Comparison of ENCODE assay signal across 7 cellular contexts in genomic region chr17:75110307-75110937, GRCh38. TPM values are rescaled to one million over a fixed set of nuclear protein-coding genes. Genes with fewer than 3 reads are reported as not detected.
DNase-seq lines count a peak whose midpoint lies in the region; ATAC-seq, FAIRE-seq and TF ChIP-seq lines count a peak whose summit lies in the region.
"Had no signal": no experiment of that assay in that cellular context is flagged by ENCODE, and none has a peak within 500 bp of the region (broad histone marks: within the 10 kb centered on the region; RNA-seq: fewer than 3 reads in every experiment).

No MANE protein-coding gene starts in this region.

- no peak overlapping the region for H2AFZ ChIP-seq in HepG2 (ENCODE audit: low read length)

- H3K27me3 ChIP-seq in HepG2 (ENCODE audit: control insufficient read depth in 1 of 2, insufficient read depth in 2 of 2, low read length in 2 of 2): peaks cover 0 to 3% of the 10 kb centered on the region in 2 experiments; a peak in 1 of 5 replicates

- H4K20me1 ChIP-seq in HepG2 (ENCODE audit: insufficient read depth, low read length): no peaks in the 10 kb centered on the region

- POLR2A ChIA-PET in activated CD4-positive, alpha-beta memory T cell treated with anti-CD3 and anti-CD28 coated beads for 36 hours (lab: Charles Lee): interaction anchor here (0.5 to 1.8 kb wide), 6 partner anchors 11 to 150 kb away, joined by 3 to 6 read pairs (median 4); partner anchors contain the start of genes JPT1 and SUMO2
- POLR2A ChIA-PET in HepG2 (lab: Yijun Ruan, JAX): interaction anchor here (0.6 to 2.0 kb wide), 27 partner anchors 9 to 151 kb away, joined by 3 to 14 read pairs (median 6); partner anchors contain the start of genes ATP5PD, CDR2L, GGA3 and JPT1

- peak overlapping the region; percentile 95 for H3K4me2 ChIP-seq in HepG2 (ENCODE audit: low read depth, low read length)

- H3K9ac ChIP-seq in HepG2 (ENCODE audit: insufficient read depth, low read depth, low read length): peak overlapping the region; percentile 71; the same call in 1 of the 2 replicates

- WGBS in HepG2 (ENCODE audit: low lambda C conversion rate): 37% methylated on average over 30 of the region's 34 CpGs

- no peak overlapping the region for H3K27ac ChIP-seq in HepG2 (ENCODE audit: extremely low read length, insufficient read depth, low read length)

- H3K4me1 Mint-ChIP-seq in activated CD4-positive, alpha-beta memory T cell treated with anti-CD3 and anti-CD28 coated beads for 36 hours (ENCODE audit: low read depth): peaks cover 35% of the 10 kb centered on the region

- FAIRE-seq in GM12891 (lab: Jason Lieb, UNC): peak; percentile 41
- peak; percentile 18 for FAIRE-seq in HepG2 (lab: Jason Lieb, UNC)
- FAIRE-seq: TTC549 had no signal

- no peak for TF ChIP-seq EP300 in HepG2 (IDR thresholded peaks at IDR 0.05; ENCODE audit: low read depth in 2 of 2, low read length in 2 of 2)
- no peak for TF ChIP-seq EP300 in HepG2 (CRISPR knock-in tag; IDR thresholded peaks at IDR 0.05; ENCODE audit: borderline replicate concordance)

- H3K9me3 ChIP-seq in HepG2 (ENCODE audit: low read length): no peaks in the 10 kb centered on the region

- TF ChIP-seq CTCF in HepG2 (CRISPR knock-in tag; IDR thresholded peaks at IDR 0.05) (no peak), GM20000 (IDR thresholded peaks at IDR 0.05; ENCODE audit: extremely low read depth, missing control alignments) (no peak)

- H3K36me3 Mint-ChIP-seq in activated CD4-positive, alpha-beta memory T cell treated with anti-CD3 and anti-CD28 coated beads for 36 hours: peaks cover 10% of the 10 kb centered on the region

- no peaks in the 10 kb centered on the region for H3K9me3 Mint-ChIP-seq in activated CD4-positive, alpha-beta memory T cell treated with anti-CD3 and anti-CD28 coated beads for 36 hours

- in situ Hi-C loops in HepG2 (cut with HindIII; ENCODE audit: extremely low pct_ligation_motif_present, low pct_unique_long_range_greater_than_20kb): loop anchor here (5.0 kb wide), 1 partner anchor 302 kb away; no protein-coding TSS in a partner anchor

- CTCF ChIA-PET in activated CD4-positive, alpha-beta memory T cell treated with anti-CD3 and anti-CD28 coated beads for 36 hours (lab: Charles Lee): interaction anchor here (0.5 to 9.1 kb wide), 9 partner anchors 15 to 302 kb away, joined by 3 to 247 read pairs (median 9); partner anchors contain the start of genes MIF4GD, MRPL58, NT5C and NUP85
- CTCF ChIA-PET in HepG2 (lab: Yijun Ruan, JAX; ENCODE audit: low intra/inter-chr PET ratio, low total read pairs): interaction anchor here (1.6 kb wide), 1 partner anchor 41 kb away, joined by 6 read pairs; no protein-coding TSS in a partner anchor

- TF ChIP-seq POLR2A in GM12891 (IDR thresholded peaks at IDR 0.05; ENCODE audit: low read depth, low read length): no peak
- no peak for TF ChIP-seq POLR2A in HepG2 (IDR thresholded peaks at IDR 0.05; ENCODE audit: insufficient read depth in 1 of 2, low read depth in 2 of 2, low read length in 2 of 2)

- peak overlapping the region; percentile 90 for H3K4me3 Mint-ChIP-seq in activated CD4-positive, alpha-beta memory T cell treated with anti-CD3 and anti-CD28 coated beads for 36 hours

- peaks cover 52% of the 10 kb centered on the region for H3K4me1 ChIP-seq in HepG2 (ENCODE audit: insufficient read depth, low read length)

- no peaks in the 10 kb centered on the region for H3K27me3 Mint-ChIP-seq in activated CD4-positive, alpha-beta memory T cell treated with anti-CD3 and anti-CD28 coated beads for 36 hours

- H3K27ac Mint-ChIP-seq in activated CD4-positive, alpha-beta memory T cell treated with anti-CD3 and anti-CD28 coated beads for 36 hours: peak overlapping the region; percentile 77

- peaks cover 0 to 3% of the 10 kb centered on the region in 2 experiments; a peak in 3 of 5 replicates for H3K36me3 ChIP-seq in HepG2 (replicated peaks in 1 of 2; ENCODE audit: control insufficient read depth in 1 of 2, insufficient read depth in 2 of 2, low read length in 2 of 2)

- BruUV-seq in HepG2 (replicated peaks; lab: Mats Ljungman, UMichigan): no TSS peak

- peaks cover 8% of the 10 kb centered on the region for H3K79me2 ChIP-seq in HepG2 (ENCODE audit: insufficient read depth, low read length)

- intact Hi-C loops in activated CD4-positive, alpha-beta memory T cell treated with anti-CD3 and anti-CD28 coated beads for 36 hours (cut with micrococcal nuclease): loop anchor here (5.0 kb wide), 2 partner anchors 33 to 152 kb away; partner anchors contain the start of genes GGA3 and MRPS7
- intact Hi-C loops in HepG2 (cut with micrococcal nuclease; ENCODE audit: unreplicated experiment): loop anchor here (5.0 kb wide), 1 partner anchor 127 kb away; no protein-coding TSS in a partner anchor

- ATAC-seq in HepG2 (peak; percentile 17), HG03342 (IDR thresholded peaks at IDR 0.05; ENCODE audit: unreplicated experiment) (no peak), HG02798 (IDR thresholded peaks at IDR 0.05; ENCODE audit: poor library complexity, unreplicated experiment) (no peak)

- no peak for TF ChIP-seq RAD21 in HepG2 (CRISPR knock-in tag; IDR thresholded peaks at IDR 0.05)

- peak overlapping the region; percentile 69 to 87 (median 79) for H3K4me3 ChIP-seq in HepG2 (replicated peaks in 1 of 3; ENCODE audit: insufficient read depth in 1 of 3, low read depth in 2 of 3, low read length in 3 of 3)

- DNase-seq in GM12891 (ENCODE audit: insufficient read length, low spot score) (no peak), HepG2 (ENCODE audit: low spot score) (no peak), GM20000 (ENCODE audit: low spot score) (no peak)
- DNase-seq in activated CD4-positive, alpha-beta memory T cell treated with anti-CD3 and anti-CD28 coated beads for 36 hours: peak; percentile 43

RNA-seq across cellular contexts. Expression of gene ARMC7, which starts 0.7 kb away (rescaled TPM):
- 7.2 TPM for polyA plus RNA-seq in GM12891 (2012; ENCODE audit: low read depth, missing spikeins)
- total RNA-seq in activated CD4-positive, alpha-beta memory T cell treated with anti-CD3 and anti-CD28 coated beads for 36 hours: 1 to 10 TPM; 6.5 to 8.2 TPM
- total RNA-seq in HepG2 (2016; rRNA removed; fragmentation: Illumina TruSeq; extraction: Trizol): 4.2 and 4.4 TPM in 2 replicates
- 1.8 TPM in 2 replicates for total RNA-seq in HepG2 (2016; cell fraction: cytosol; rRNA removed; fragmentation: Illumina TruSeq; extraction: Trizol; ENCODE audit: low read depth)
- total RNA-seq in HepG2 (2016; cell fraction: insoluble cytoplasmic fraction; rRNA removed; fragmentation: Illumina TruSeq; extraction: Trizol): 4.1 and 4.5 TPM in 2 replicates
- 3.8 and 4.0 TPM in 2 replicates for total RNA-seq in HepG2 (2016; cell fraction: membrane; rRNA removed; fragmentation: Illumina TruSeq; extraction: Trizol)
- 3.8 and 3.9 TPM in 2 replicates for total RNA-seq in HepG2 (2016; cell fraction: nucleus; rRNA removed; fragmentation: Illumina TruSeq; extraction: Trizol)
- 3.9 and 5.1 TPM in 2 replicates for polyA plus RNA-seq in HepG2 (2011; rRNA removed)
- 4.8 TPM in 2 replicates for polyA plus RNA-seq in HepG2 (2011; cell fraction: cytosol; rRNA removed)
- 6.2 and 6.9 TPM in 2 replicates for polyA plus RNA-seq in HepG2 (2011; cell fraction: nucleus; rRNA removed)
- polyA plus RNA-seq in HepG2 (2012): 6.6 and 10.2 TPM in 2 replicates
- 2.1 and 2.2 TPM in 2 replicates for polyA plus RNA-seq in HepG2 (2016; cell fraction: cytosol; fragmentation: Illumina TruSeq; extraction: Trizol; ENCODE audit: low read depth)
- polyA plus RNA-seq in HepG2 (2016; cell fraction: insoluble cytoplasmic fraction; fragmentation: Illumina TruSeq; extraction: Trizol; ENCODE audit: low read depth): 8.6 and 11.0 TPM in 2 replicates
- 4.0 and 4.8 TPM in 2 replicates for polyA plus RNA-seq in HepG2 (2016; cell fraction: membrane; fragmentation: Illumina TruSeq; extraction: Trizol; ENCODE audit: low read depth)
- 7.7 and 8.7 TPM in 2 replicates for polyA plus RNA-seq in HepG2 (2016; cell fraction: nucleus; fragmentation: Illumina TruSeq; extraction: Trizol; ENCODE audit: insufficient read depth, low read depth)
- 9.1 and 17.2 TPM in 2 replicates for polyA minus RNA-seq in HepG2 (2011; rRNA and poly(A)+ RNA removed; ENCODE audit: low replicate concordance)
- polyA minus RNA-seq in HepG2 (2011; cell fraction: cytosol; rRNA and poly(A)+ RNA removed): 4.5 and 4.6 TPM in 2 replicates
- polyA minus RNA-seq in HepG2 (2011; cell fraction: nucleus; rRNA and poly(A)+ RNA removed): 7.9 and 8.1 TPM in 2 replicates

RNA-seq across cellular contexts. Expression of gene NT5C, which starts 21.1 kb away (rescaled TPM):
- polyA plus RNA-seq in GM12891 (2012; ENCODE audit: low read depth, missing spikeins): 60.7 TPM
- 10 to 100 TPM; 65.2 to 70.8 TPM for total RNA-seq in activated CD4-positive, alpha-beta memory T cell treated with anti-CD3 and anti-CD28 coated beads for 36 hours
- total RNA-seq in HepG2 (2016; rRNA removed; fragmentation: Illumina TruSeq; extraction: Trizol): 31.4 and 48.6 TPM in 2 replicates
- 21.9 and 22.5 TPM in 2 replicates for total RNA-seq in HepG2 (2016; cell fraction: cytosol; rRNA removed; fragmentation: Illumina TruSeq; extraction: Trizol; ENCODE audit: low read depth)
- 34.5 and 55.6 TPM in 2 replicates for total RNA-seq in HepG2 (2016; cell fraction: insoluble cytoplasmic fraction; rRNA removed; fragmentation: Illumina TruSeq; extraction: Trizol)
- total RNA-seq in HepG2 (2016; cell fraction: membrane; rRNA removed; fragmentation: Illumina TruSeq; extraction: Trizol): 26.2 and 30.0 TPM in 2 replicates
- total RNA-seq in HepG2 (2016; cell fraction: nucleus; rRNA removed; fragmentation: Illumina TruSeq; extraction: Trizol): 41.8 and 49.7 TPM in 2 replicates
- 42.8 and 42.9 TPM in 2 replicates for polyA plus RNA-seq in HepG2 (2011; rRNA removed)
- 24.5 and 47.2 TPM in 2 replicates for polyA plus RNA-seq in HepG2 (2011; cell fraction: cytosol; rRNA removed)
- polyA plus RNA-seq in HepG2 (2011; cell fraction: nucleus; rRNA removed): 143 and 153 TPM in 2 replicates
- 22.5 and 24.0 TPM in 2 replicates for polyA plus RNA-seq in HepG2 (2012)
- polyA plus RNA-seq in HepG2 (2016; cell fraction: cytosol; fragmentation: Illumina TruSeq; extraction: Trizol; ENCODE audit: low read depth): 20.3 and 23.1 TPM in 2 replicates
- 30.7 and 32.5 TPM in 2 replicates for polyA plus RNA-seq in HepG2 (2016; cell fraction: insoluble cytoplasmic fraction; fragmentation: Illumina TruSeq; extraction: Trizol; ENCODE audit: low read depth)
- polyA plus RNA-seq in HepG2 (2016; cell fraction: membrane; fragmentation: Illumina TruSeq; extraction: Trizol; ENCODE audit: low read depth): 20.1 and 23.2 TPM in 2 replicates
- polyA plus RNA-seq in HepG2 (2016; cell fraction: nucleus; fragmentation: Illumina TruSeq; extraction: Trizol; ENCODE audit: insufficient read depth, low read depth): 95.9 and 100 TPM in 2 replicates
- polyA minus RNA-seq in HepG2 (2011; rRNA and poly(A)+ RNA removed; ENCODE audit: low replicate concordance): 14.0 and 27.7 TPM in 2 replicates
- 5.2 and 5.9 TPM in 2 replicates for polyA minus RNA-seq in HepG2 (2011; cell fraction: cytosol; rRNA and poly(A)+ RNA removed)
- 21.5 and 23.6 TPM in 2 replicates for polyA minus RNA-seq in HepG2 (2011; cell fraction: nucleus; rRNA and poly(A)+ RNA removed)

RNA-seq across cellular contexts. Expression of gene SLC16A5, which starts 22.7 kb away (rescaled TPM):
- 2.4 TPM for polyA plus RNA-seq in GM12891 (2012; ENCODE audit: low read depth, missing spikeins)
- 1 to 10 TPM; 6.7 to 7.7 TPM for total RNA-seq in activated CD4-positive, alpha-beta memory T cell treated with anti-CD3 and anti-CD28 coated beads for 36 hours
- 0.42 and 0.69 TPM in 2 replicates for total RNA-seq in HepG2 (2016; rRNA removed; fragmentation: Illumina TruSeq; extraction: Trizol)
- total RNA-seq in HepG2 (2016; cell fraction: cytosol; rRNA removed; fragmentation: Illumina TruSeq; extraction: Trizol; ENCODE audit: low read depth): 0.20 TPM in 1 of 2 replicates, not detected in the other
- total RNA-seq in HepG2 (2016; cell fraction: insoluble cytoplasmic fraction; rRNA removed; fragmentation: Illumina TruSeq; extraction: Trizol): 0.18 and 0.41 TPM in 2 replicates
- total RNA-seq in HepG2 (2016; cell fraction: membrane; rRNA removed; fragmentation: Illumina TruSeq; extraction: Trizol): 0.41 and 0.56 TPM in 2 replicates
- total RNA-seq in HepG2 (2016; cell fraction: nucleus; rRNA removed; fragmentation: Illumina TruSeq; extraction: Trizol): 0.50 and 0.63 TPM in 2 replicates
- polyA plus RNA-seq in HepG2 (2011; rRNA removed): 5.6 and 10.9 TPM in 2 replicates
- 5.4 and 6.9 TPM in 2 replicates for polyA plus RNA-seq in HepG2 (2011; cell fraction: cytosol; rRNA removed)
- 29.9 and 34.7 TPM in 2 replicates for polyA plus RNA-seq in HepG2 (2011; cell fraction: nucleus; rRNA removed)
- 2.2 and 2.9 TPM in 2 replicates for polyA plus RNA-seq in HepG2 (2012)
- 0.05 and 0.19 TPM in 2 replicates for polyA plus RNA-seq in HepG2 (2016; cell fraction: cytosol; fragmentation: Illumina TruSeq; extraction: Trizol; ENCODE audit: low read depth)
- 0.27 and 0.41 TPM in 2 replicates for polyA plus RNA-seq in HepG2 (2016; cell fraction: insoluble cytoplasmic fraction; fragmentation: Illumina TruSeq; extraction: Trizol; ENCODE audit: low read depth)
- 0.14 and 0.18 TPM in 2 replicates for polyA plus RNA-seq in HepG2 (2016; cell fraction: membrane; fragmentation: Illumina TruSeq; extraction: Trizol; ENCODE audit: low read depth)
- 0.77 and 1.00 TPM in 2 replicates for polyA plus RNA-seq in HepG2 (2016; cell fraction: nucleus; fragmentation: Illumina TruSeq; extraction: Trizol; ENCODE audit: insufficient read depth, low read depth)
- polyA minus RNA-seq in HepG2 (2011; rRNA and poly(A)+ RNA removed; ENCODE audit: low replicate concordance): 20.1 and 31.6 TPM in 2 replicates
- 4.4 and 5.7 TPM in 2 replicates for polyA minus RNA-seq in HepG2 (2011; cell fraction: cytosol; rRNA and poly(A)+ RNA removed)
- polyA minus RNA-seq in HepG2 (2011; cell fraction: nucleus; rRNA and poly(A)+ RNA removed): 7.1 and 7.5 TPM in 2 replicates

RNA-seq across cellular contexts. Expression of gene JPT1, which starts 43.9 kb away (rescaled TPM):
- 347 TPM for polyA plus RNA-seq in GM12891 (2012; ENCODE audit: low read depth, missing spikeins)
- total RNA-seq in activated CD4-positive, alpha-beta memory T cell treated with anti-CD3 and anti-CD28 coated beads for 36 hours: 100 to 1,000 TPM; 263 to 267 TPM
- total RNA-seq in HepG2 (2016; rRNA removed; fragmentation: Illumina TruSeq; extraction: Trizol): 237 and 256 TPM in 2 replicates
- total RNA-seq in HepG2 (2016; cell fraction: cytosol; rRNA removed; fragmentation: Illumina TruSeq; extraction: Trizol; ENCODE audit: low read depth): 86.3 and 92.6 TPM in 2 replicates
- total RNA-seq in HepG2 (2016; cell fraction: insoluble cytoplasmic fraction; rRNA removed; fragmentation: Illumina TruSeq; extraction: Trizol): 209 and 270 TPM in 2 replicates
- total RNA-seq in HepG2 (2016; cell fraction: membrane; rRNA removed; fragmentation: Illumina TruSeq; extraction: Trizol): 67.0 and 88.4 TPM in 2 replicates
- total RNA-seq in HepG2 (2016; cell fraction: nucleus; rRNA removed; fragmentation: Illumina TruSeq; extraction: Trizol): 98.2 and 106 TPM in 2 replicates
- 32.1 and 43.3 TPM in 2 replicates for polyA plus RNA-seq in HepG2 (2011; rRNA removed)
- polyA plus RNA-seq in HepG2 (2011; cell fraction: cytosol; rRNA removed): 92.3 and 100 TPM in 2 replicates
- polyA plus RNA-seq in HepG2 (2011; cell fraction: nucleus; rRNA removed): 38.5 and 41.1 TPM in 2 replicates
- polyA plus RNA-seq in HepG2 (2012): 103 and 127 TPM in 2 replicates
- 83.0 and 101 TPM in 2 replicates for polyA plus RNA-seq in HepG2 (2016; cell fraction: cytosol; fragmentation: Illumina TruSeq; extraction: Trizol; ENCODE audit: low read depth)
- polyA plus RNA-seq in HepG2 (2016; cell fraction: insoluble cytoplasmic fraction; fragmentation: Illumina TruSeq; extraction: Trizol; ENCODE audit: low read depth): 221 and 271 TPM in 2 replicates
- polyA plus RNA-seq in HepG2 (2016; cell fraction: membrane; fragmentation: Illumina TruSeq; extraction: Trizol; ENCODE audit: low read depth): 58.3 and 84.5 TPM in 2 replicates
- polyA plus RNA-seq in HepG2 (2016; cell fraction: nucleus; fragmentation: Illumina TruSeq; extraction: Trizol; ENCODE audit: insufficient read depth, low read depth): 169 and 181 TPM in 2 replicates
- 28.4 and 46.4 TPM in 2 replicates for polyA minus RNA-seq in HepG2 (2011; rRNA and poly(A)+ RNA removed; ENCODE audit: low replicate concordance)
- polyA minus RNA-seq in HepG2 (2011; cell fraction: cytosol; rRNA and poly(A)+ RNA removed): 50.6 and 65.7 TPM in 2 replicates
- 30.4 and 32.2 TPM in 2 replicates for polyA minus RNA-seq in HepG2 (2011; cell fraction: nucleus; rRNA and poly(A)+ RNA removed)
